8 cellular contexts compared by ENCODE assay signal in genomic region chr20:10219452-10219791, GRCh38. TPM values are rescaled to one million over a fixed set of nuclear protein-coding genes. Genes with fewer than 3 reads are reported as not detected.
DNase-seq lines count a peak whose midpoint lies in the region; ATAC-seq, FAIRE-seq and TF ChIP-seq lines count a peak whose summit lies in the region.

No MANE protein-coding gene starts in this region.

- H3K27ac ChIP-seq in H1 (ENCODE audit: low read depth, low read length): no peak overlapping the region

- 4% methylated on average over 20 of the region's 32 CpGs; no CpG with 5 or more reads in 1 of the 2 experiments for WGBS in H1 (ENCODE audit: extremely low coverage in 1 of 2, insufficient coverage in 1 of 2, insufficient read length in 1 of 2, insufficient replicate concordance in 2 of 2, low coverage in 1 of 2, low lambda C conversion rate in 2 of 2, missing lambda C conversion rate in 1 of 2), 2 experiments

- peaks cover 21% of the 10 kb centered on the region for H3K23me2 ChIP-seq in H1 (ENCODE audit: low read depth, low read length)

- peak overlapping the region; percentile 68; the same call in 1 of the 2 replicates for H4K8ac ChIP-seq in H1 (ENCODE audit: extremely low read depth, insufficient read depth, low read length)

- H4K20me1 ChIP-seq in H1 (replicated peaks in 1 of 2; ENCODE audit: control insufficient read depth in 1 of 2, insufficient read depth in 2 of 2, low read length in 2 of 2): peaks cover 0 to 2% of the 10 kb centered on the region in 2 experiments

- TF ChIP-seq EP300 in H1 (IDR thresholded peaks at IDR 0.05; ENCODE audit: borderline replicate concordance in 1 of 2, low read depth in 2 of 2, low read length in 2 of 2): no peak

- H3K56ac ChIP-seq in H1 (replicated peaks; ENCODE audit: insufficient read length, low read depth, low read length): no peak overlapping the region

- H2BK12ac ChIP-seq in H1 (ENCODE audit: low read depth, low read length): no peak overlapping the region

- no peak overlapping the region for H2BK120ac ChIP-seq in H1 (replicated peaks; ENCODE audit: low read depth, low read length)

- no peak for TF ChIP-seq POLR2A in H1 (IDR thresholded peaks at IDR 0.05; ENCODE audit: control extremely low read depth in 1 of 2, low read depth in 2 of 2, low read length in 2 of 2)

- H2AFZ ChIP-seq in H1 (ENCODE audit: low read length): no peak overlapping the region

- ATAC-seq in GM18511 (IDR thresholded peaks at IDR 0.05; ENCODE audit: unreplicated experiment): peak; percentile 87
- ATAC-seq in HG03280 (IDR thresholded peaks at IDR 0.05; ENCODE audit: unreplicated experiment): peak; percentile 80
- no peak for ATAC-seq in HG03457 (IDR thresholded peaks at IDR 0.05; ENCODE audit: unreplicated experiment)

- CTCF ChIA-PET in H1 (lab: Charles Lee; ENCODE audit: partially characterized antibody): interaction anchor here (0.7 to 2.7 kb wide), 3 partner anchors 97 to 602 kb away, joined by 3 to 8 read pairs (median 3); no protein-coding TSS in a partner anchor

- H2BK15ac ChIP-seq in H1 (ENCODE audit: low read length): no peak overlapping the region

- H2BK5ac ChIP-seq in H1 (ENCODE audit: low read depth, low read length): no peak overlapping the region

- no peak overlapping the region for H3K23ac ChIP-seq in H1 (ENCODE audit: insufficient read length)

- no peak overlapping the region for H2AK5ac ChIP-seq in H1 (ENCODE audit: low read depth, low read length)

- no peak overlapping the region for H3K14ac ChIP-seq in H1 (ENCODE audit: insufficient read length)

- no peaks in the 10 kb centered on the region for H3K36me3 ChIP-seq in H1 (ENCODE audit: control insufficient read depth in 2 of 4, insufficient read depth in 4 of 4, low read length in 3 of 4)

- H3K4me3 ChIP-seq in H1 (ENCODE audit: extremely low read depth in 1 of 4, insufficient read depth in 2 of 4, low read depth in 3 of 4, low read length in 4 of 4): peak overlapping the region; percentile 53 to 89 (median 58); a peak in 7 of 8 replicates

- FAIRE-seq in H1 (lab: Jason Lieb, UNC): no peak

- peaks cover 0 to 5% (median 0%) of the 10 kb centered on the region in 4 experiments; a peak in 2 of 7 replicates for H3K27me3 ChIP-seq in H1 (replicated peaks in 1 of 4; ENCODE audit: control insufficient read depth in 3 of 4, extremely low read depth in 1 of 4, insufficient read depth in 3 of 4, low read length in 3 of 4)

- TF ChIP-seq CTCF in H1 (IDR thresholded peaks at IDR 0.05; ENCODE audit: control extremely low read depth in 1 of 3, insufficient read depth in 1 of 3, low read depth in 1 of 3, low read length in 3 of 3): no peak

- no peak overlapping the region for H4K91ac ChIP-seq in H1 (replicated peaks; ENCODE audit: insufficient read length, low read length)

- H3K18ac ChIP-seq in H1 (ENCODE audit: extremely low read depth, low read length): no peak overlapping the region

- TF ChIP-seq RAD21 in H1 (IDR thresholded peaks at IDR 0.05 in 1 of 2, conservative IDR thresholded peaks at IDR 0.05 in 1 of 2; ENCODE audit: low read depth in 2 of 2, low read length in 2 of 2): peak; percentile 10 to 34; a peak in 2 of 4 replicates

- H3K4me2 ChIP-seq in H1 (ENCODE audit: insufficient read depth in 1 of 2, low read depth in 2 of 2, low read length in 2 of 2): peak overlapping the region; percentile 93 to 99

- no peaks in the 10 kb centered on the region for H3K9me3 ChIP-seq in H1 (ENCODE audit: insufficient read depth in 2 of 2, low read depth in 1 of 2, low read length in 1 of 2)

- H4K5ac ChIP-seq in H1 (ENCODE audit: insufficient read length, low read depth, low read length): no peak overlapping the region

- POLR2A ChIA-PET in H1 (lab: Charles Lee; ENCODE audit: partially characterized antibody): interaction anchor here (0.7 kb wide), 1 partner anchor 253 kb away, joined by 3 read pairs; no protein-coding TSS in a partner anchor

- DNase-seq in NCI-H748 treated with DMSO at 0.1 percent for 48 hours (lab: John Stamatoyannopoulos, UW): peak; percentile 66
- DNase-seq in activated CD8-positive, alpha-beta memory T cell treated with anti-CD3 and anti-CD28 coated beads for 4 hours (ENCODE audit: low read depth in 2 of 2): peak; percentile 13 to 16
- peak in 1 of 2 experiments; percentile 95 for DNase-seq in H1 (ENCODE audit: low read depth in 1 of 2, low spot score in 2 of 2)
- peak; percentile 79 for DNase-seq in medulla oblongata (ENCODE audit: extremely low spot score)
- DNase-seq in stimulated activated CD8-positive, alpha-beta memory T cell treated with anti-CD3 and anti-CD28 coated beads, Interleukin-4, amount 100 ng/mL, for 1 hour (ENCODE audit: low read depth in 2 of 2, low spot score in 1 of 2): peak; percentile 7 to 25

- H3K4ac ChIP-seq in H1 (replicated peaks; ENCODE audit: insufficient read length, low read depth, low read length): no peak overlapping the region

- no peaks in the 10 kb centered on the region for H3K79me1 ChIP-seq in H1 (ENCODE audit: low read depth, low read length)

- H2BK20ac ChIP-seq in H1 (ENCODE audit: low read length): no peak overlapping the region

- H3K4me1 ChIP-seq in H1 (replicated peaks in 1 of 4; ENCODE audit: control insufficient read depth in 3 of 4, insufficient read depth in 4 of 4, low read length in 3 of 4): peaks cover 0 to 10% (median 1%) of the 10 kb centered on the region in 4 experiments; a peak in 2 of 7 replicates

- no peaks in the 10 kb centered on the region for H3K79me2 ChIP-seq in H1 (ENCODE audit: control insufficient read depth in 1 of 2, insufficient read depth in 2 of 2, low read length in 2 of 2)

- H3K9ac ChIP-seq in H1 (replicated peaks in 1 of 4; ENCODE audit: extremely low read depth in 1 of 4, low read depth in 3 of 4, low read length in 3 of 4): no peak overlapping the region

TF ChIP-seq in H1, 55 proteins besides CTCF, POLR2A, EP300 and RAD21:
- TF ChIP-seq KDM5A (IDR thresholded peaks at IDR 0.05; ENCODE audit: low read length): no peak
- peak; percentile 95 for TF ChIP-seq TAF7 (optimal IDR thresholded peaks at IDR 0.05; ENCODE audit: borderline replicate concordance, low read depth, low read length)
- peak; percentile 87 to 94; a peak in 3 of 4 replicates for TF ChIP-seq HDAC2 (IDR thresholded peaks at IDR 0.05; ENCODE audit: borderline replicate concordance in 1 of 2, low read depth in 2 of 2, low read length in 2 of 2)
- TF ChIP-seq YY1 (IDR thresholded peaks at IDR 0.05; ENCODE audit: low read depth, low read length): peak; percentile 55; the same call in 1 of the 2 replicates
- TF ChIP-seq CREB1 (IDR thresholded peaks at IDR 0.05): peak; percentile 73
- peak; percentile 100 for TF ChIP-seq SIN3A (conservative IDR thresholded peaks at IDR 0.05 in 1 of 2, IDR thresholded peaks at IDR 0.05 in 1 of 2; ENCODE audit: low read depth in 1 of 2, low read length in 2 of 2)
- no peak for TF ChIP-seq BRCA1 (IDR thresholded peaks at IDR 0.05; ENCODE audit: low read depth, low read length)
- peak; percentile 84 for TF ChIP-seq MAX (IDR thresholded peaks at IDR 0.05)

RNA-seq across cellular contexts. Expression of gene SNAP25, which starts 0.8 kb away (rescaled TPM):
- total RNA-seq in H1 (2021; fragmentation: NEBNext Ultra II Directional; extraction: Animal tissue kit (Norgen Biotek cat#: 25700)): 0.52 and 0.69 TPM in 2 replicates
- 0.30 and 0.51 TPM in 2 replicates for polyA plus RNA-seq in H1 (2011; rRNA removed)
- polyA plus RNA-seq in H1 (2011; cell fraction: cytosol; rRNA removed): 0.56 TPM
- polyA plus RNA-seq in H1 (2011; cell fraction: nucleus; rRNA removed): 0.54 TPM
- 0.36 to 0.67 TPM (median 0.53 TPM) in 4 replicates for polyA plus RNA-seq in H1 (2012, experiment 1 of 2)
- polyA plus RNA-seq in H1 (2012, experiment 2 of 2): not detected
- 0.47 TPM for polyA plus RNA-seq in H1 (2013, experiment 1 of 2)
- 0.42 TPM for polyA plus RNA-seq in H1 (2013, experiment 2 of 2)
- polyA minus RNA-seq in H1 (2011; rRNA and poly(A)+ RNA removed): 0.25 and 1.4 TPM in 2 replicates
- not detected for polyA minus RNA-seq in H1 (2011; cell fraction: cytosol; rRNA and poly(A)+ RNA removed)
- 1.1 TPM for polyA minus RNA-seq in H1 (2011; cell fraction: nucleus; rRNA and poly(A)+ RNA removed)
